Comparison of ENCODE assay signal across 9 cellular contexts in the genomic region with DNA sequence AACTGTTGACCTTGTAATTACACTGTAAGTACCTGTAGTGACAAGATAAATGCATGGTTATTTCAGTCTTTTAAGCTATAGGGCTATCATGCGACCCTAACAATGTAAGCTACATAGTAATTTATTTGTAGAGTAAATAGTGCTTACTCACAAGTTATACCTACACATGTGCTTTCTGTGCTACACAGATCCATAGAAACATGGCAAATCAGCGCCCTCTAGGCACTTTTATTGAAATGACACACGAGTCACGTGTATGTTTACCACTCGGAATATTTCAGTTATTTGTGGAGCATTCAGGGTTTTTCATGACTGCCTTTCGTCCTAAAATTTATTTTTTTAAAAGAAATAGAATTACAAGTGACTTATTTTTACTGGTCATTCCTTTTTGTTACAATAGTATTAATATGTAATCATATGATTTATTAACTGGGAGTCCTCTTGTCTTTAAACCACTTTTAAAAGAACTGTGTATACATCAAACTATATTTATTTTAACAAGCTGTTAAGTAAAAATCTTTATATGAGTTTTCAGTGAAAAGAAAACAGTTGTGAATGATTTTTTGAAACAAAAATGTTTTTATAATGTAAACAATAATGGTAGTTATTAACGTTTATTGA.
DNase-seq lines count a peak whose midpoint lies in the region; ATAC-seq and TF ChIP-seq lines count a peak whose summit lies in the region.
"Had no signal": no experiment of that assay in that cellular context is flagged by ENCODE, and none has a peak within 500 bp of the region (broad histone marks: within the 10 kb centered on the region; RNA-seq: fewer than 3 reads in every experiment).

No MANE protein-coding gene starts in this region.

- H3K79me2 ChIP-seq in DND-41 (ENCODE audit: insufficient read depth, low read length): no peaks in the 10 kb centered on the region

- H4K20me1 ChIP-seq in DND-41 (ENCODE audit: insufficient read depth, low read length): no peaks in the 10 kb centered on the region

- H3K36me3 Mint-ChIP-seq in type B pancreatic cell: no peaks in the 10 kb centered on the region

- no peak overlapping the region for H3K4me2 ChIP-seq in DND-41 (ENCODE audit: insufficient read depth, low read length)

- H3K9ac ChIP-seq in DND-41 (ENCODE audit: low read depth, low read length): no peak overlapping the region

- H3K27me3 ChIP-seq in DND-41 (ENCODE audit: insufficient read depth, low read length, poor library complexity): no peaks in the 10 kb centered on the region
- no peaks in the 10 kb centered on the region for H3K27me3 ChIP-seq in uterus

- intact Hi-C loops in head of caudate nucleus (cut with DNase I): no loop called here
- intact Hi-C loops in uterus (cut with DNase I; ENCODE audit: low total_unique reads): no loop called here

- H3K4me1 Mint-ChIP-seq in type B pancreatic cell (ENCODE audit: unreplicated experiment): no peaks in the 10 kb centered on the region

- no peak overlapping the region for H2AFZ ChIP-seq in DND-41 (ENCODE audit: low read depth, low read length)

- H3K27ac ChIP-seq in DND-41 (ENCODE audit: low read length) (no peak overlapping the region), uterus (no peak overlapping the region)

- DNase-seq in DND-41: peak; percentile 19
- DNase-seq in SW 1271 (lab: John Stamatoyannopoulos, UW): peak; percentile 31 to 59
- peak in 24 of 42 donors; percentile 11 to 77 (median 43) for DNase-seq in head of caudate nucleus
- DNase-seq in type B pancreatic cell (ENCODE audit: extremely low spot score, unreplicated experiment): no peak
- DNase-seq in uterus: no peak
- DNase-seq in epidermal melanocyte (ENCODE audit: insufficient read length, low spot score): no peak

- H3K36me3 ChIP-seq in DND-41 (ENCODE audit: insufficient read depth, low read length): no peaks in the 10 kb centered on the region
- no peaks in the 10 kb centered on the region for H3K36me3 ChIP-seq in uterus

- TF ChIP-seq POLR2A in uterus (IDR thresholded peaks at IDR 0.05): no peak

- H3K9me3 Mint-ChIP-seq in type B pancreatic cell: no peaks in the 10 kb centered on the region
- H3K9me3 Mint-ChIP-seq: T-helper 1 cell treated with Interleukin-12 subunit alpha and Interleukin-12 subunit beta and Interleukin-4 antibody, amounts not matched to agents 30 μg/mL and 1 μg/mL, for 36 hours had no signal

- TF ChIP-seq CTCF in DND-41 (IDR thresholded peaks at IDR 0.05; ENCODE audit: borderline replicate concordance, extremely low read depth, low read length, poor library complexity, severe bottlenecking): peak; percentile 69
- peak; percentile 70 for TF ChIP-seq CTCF in LNCAP (IDR thresholded peaks at IDR 0.05)
- TF ChIP-seq CTCF in type B pancreatic cell (conservative IDR thresholded peaks at IDR 0.05): peak; percentile 80
- TF ChIP-seq CTCF in uterus (IDR thresholded peaks at IDR 0.05): no peak

- H3K4me3 Mint-ChIP-seq in type B pancreatic cell: no peak overlapping the region
- H3K4me3 Mint-ChIP-seq: T-helper 1 cell treated with Interleukin-12 subunit alpha and Interleukin-12 subunit beta and Interleukin-4 antibody, amounts not matched to agents 30 μg/mL and 1 μg/mL, for 36 hours had no signal

- H3K9me3 ChIP-seq in DND-41 (ENCODE audit: insufficient read depth, low read length, severe bottlenecking) (no peaks in the 10 kb centered on the region), uterus (no peaks in the 10 kb centered on the region)

- no peak overlapping the region for H3K27ac Mint-ChIP-seq in type B pancreatic cell
- H3K27ac Mint-ChIP-seq: T-helper 1 cell treated with Interleukin-12 subunit alpha and Interleukin-12 subunit beta and Interleukin-4 antibody, amounts not matched to agents 30 μg/mL and 1 μg/mL, for 36 hours had no signal

- peak; percentile 67; the same call in 1 of the 3 replicates for ATAC-seq in DND-41 (ENCODE audit: insufficient read depth, low read depth)
- peak; percentile 80 for ATAC-seq in GM21447 (IDR thresholded peaks at IDR 0.05; ENCODE audit: unreplicated experiment)

- no peak overlapping the region for H3K4me3 ChIP-seq in DND-41 (ENCODE audit: low read depth in 1 of 2, low read length in 2 of 2)
- H3K4me3 ChIP-seq in uterus: no peak overlapping the region

- no peaks in the 10 kb centered on the region for H3K4me1 ChIP-seq in DND-41 (ENCODE audit: insufficient read depth, low read length)
- H3K4me1 ChIP-seq in uterus: no peaks in the 10 kb centered on the region

- H3K27me3 Mint-ChIP-seq in type B pancreatic cell: no peaks in the 10 kb centered on the region

Comparison
In these comparisons a context has a peak if more than half of its experiments do, and no peak if none do; other contexts are left out.
1. DNase-seq: peak in DND-41 (single experiment), SW 1271 (2 of 2) and head of caudate nucleus (24 of 42); none in type B pancreatic cell (single experiment), uterus (0 of 2) and epidermal melanocyte (single experiment).
2. CTCF ChIP-seq: peak in DND-41 (single experiment), LNCAP (single experiment) and type B pancreatic cell (single experiment); none in uterus (0 of 4).